Comparison of ENCODE assay signal across 9 cellular contexts in genomic region chr6:43269273-43270007, GRCh38. TPM values are rescaled to one million over a fixed set of nuclear protein-coding genes. Genes with fewer than 3 reads are reported as not detected.
DNase-seq lines count a peak whose midpoint lies in the region; ATAC-seq and TF ChIP-seq lines count a peak whose summit lies in the region.
"Had no signal": no experiment of that assay in that cellular context is flagged by ENCODE, and none has a peak within 500 bp of the region (broad histone marks: within the 10 kb centered on the region; RNA-seq: fewer than 3 reads in every experiment).

No MANE protein-coding gene starts in this region.

- DNase-seq in HL-60 (ENCODE audit: low read depth in 1 of 2, low spot score in 1 of 2) (no peak), activated T-cell treated with anti-CD3 and anti-CD28 coated beads for 1 hour (ENCODE audit: low read depth) (peak; percentile 30), foreskin keratinocyte (no peak), sigmoid colon (no peak), GM19240 (ENCODE audit: insufficient read length, low spot score) (no peak), hippocampal formation (lab: John Stamatoyannopoulos, UW) (no peak), NCI-H1105 treated with DMSO at 0.1 percent for 48 hours (lab: John Stamatoyannopoulos, UW) (no peak), HK-2 (ENCODE audit: unreplicated experiment) (no peak)

- no peak for TF ChIP-seq POLR2A in sigmoid colon (IDR thresholded peaks at IDR 0.05)

- TF ChIP-seq EP300 in sigmoid colon (IDR thresholded peaks at IDR 0.05) = no peak

- H3K9me3 ChIP-seq in sigmoid colon = no peaks in the 10 kb centered on the region

- intact Hi-C loops in sigmoid colon (cut with DNase I) = loop anchor here (5.0 to 10.0 kb wide), 2 partner anchors 155 to 238 kb away; partner anchors contain the start of gene ABCC10

- peak; percentile 25 for ATAC-seq in foreskin keratinocyte

- H3K27me3 ChIP-seq in HL-60 (ENCODE audit: insufficient read depth, poor library complexity, severe bottlenecking) = peaks cover 51% of the 10 kb centered on the region
- H3K27me3 ChIP-seq in foreskin keratinocyte = peaks cover 73% of the 10 kb centered on the region
- peaks cover 0 to 4% (median 4%) of the 10 kb centered on the region in 3 donors for H3K27me3 ChIP-seq in sigmoid colon

- WGBS in sigmoid colon, 2 donors = 2 to 4% methylated on average over 44 of the region's 44 CpGs

- peak overlapping the region; percentile 19 for H3K4me3 ChIP-seq in HL-60 (replicated peaks; ENCODE audit: insufficient read depth, low read length)
- peak overlapping the region; percentile 10 to 48 (median 39) for H3K4me3 ChIP-seq in sigmoid colon

- H3K27ac ChIP-seq in HL-60 (replicated peaks) (no peak overlapping the region), foreskin keratinocyte (no peak overlapping the region), sigmoid colon (peak overlapping the region; percentile 72 to 92 (median 76))

- H3K36me3 ChIP-seq in sigmoid colon = no peaks in the 10 kb centered on the region

- H3K4me1 ChIP-seq in foreskin keratinocyte (no peaks in the 10 kb centered on the region), sigmoid colon (peaks cover 0 to 27% (median 25%) of the 10 kb centered on the region in 4 donors)

- TF ChIP-seq CTCF in HL-60 (IDR thresholded peaks at IDR 0.05; ENCODE audit: insufficient read depth, low read length) (no peak), foreskin keratinocyte (conservative IDR thresholded peaks at IDR 0.05) (no peak), sigmoid colon (IDR thresholded peaks at IDR 0.05) (no peak)

RNA-seq across cellular contexts. Expression of gene TTBK1, which starts 26.2 kb away (rescaled TPM):
- total RNA-seq in foreskin keratinocyte (0.03 and 0.04 TPM in 2 replicates), sigmoid colon (under 1 TPM in 3 of 4 donors, not detected in 1; under 0.01 to 0.55 (median 0.27) TPM)
- polyA plus RNA-seq in foreskin keratinocyte (0.02 and 0.06 TPM in 2 replicates), sigmoid colon (under 1 TPM; under 0.01 to 0.41 (median 0.23) TPM)

RNA-seq across cellular contexts. Expression of gene SLC22A7, which starts 28.6 kb away (rescaled TPM):
- total RNA-seq in foreskin keratinocyte (not detected in 2 replicates), sigmoid colon (not detected)
- polyA plus RNA-seq in foreskin keratinocyte (not detected in 2 replicates), sigmoid colon (not detected)
- total RNA-seq: LHCN-M2 had no signal

RNA-seq across cellular contexts. Expression of gene CRIP3, which starts 39.2 kb away (rescaled TPM):
- total RNA-seq in foreskin keratinocyte (0.25 TPM in 1 of 2 replicates, not detected in the other), sigmoid colon (not detected)
- polyA plus RNA-seq in foreskin keratinocyte (0.25 and 0.37 TPM in 2 replicates), sigmoid colon (1 to 10 TPM in 1 of 3 donors, not detected in 2; 5.2 TPM)
- total RNA-seq: LHCN-M2 had no signal

RNA-seq across cellular contexts. Expression of gene DNPH1, which starts 40.2 kb away (rescaled TPM):
- 82.3 and 89.4 TPM in 2 replicates for total RNA-seq in foreskin keratinocyte
- 147 and 170 TPM in 2 replicates for polyA plus RNA-seq in foreskin keratinocyte
- total RNA-seq in sigmoid colon = 10 to 100 TPM; 32.1 to 96.0 (median 90.3) TPM
- 100 to 1,000 TPM; 155 to 188 (median 163) TPM for polyA plus RNA-seq in sigmoid colon

Comparison
In these comparisons a context has a peak if more than half of its experiments do, and no peak if none do; other contexts are left out.
1. H3K27ac ChIP-seq: peak in sigmoid colon (4 of 4); none in HL-60 (single experiment) and foreskin keratinocyte (single experiment).